Comparison of ENCODE assay signal across 8 cellular contexts in genomic region chr5:2496126-2496525, GRCh38.
"Had no signal": no experiment of that assay in that cellular context is flagged by ENCODE, and none has a peak within 500 bp of the region (broad histone marks: within the 10 kb centered on the region; RNA-seq: fewer than 3 reads in every experiment).

No MANE protein-coding gene starts in this region.

- H2AFZ ChIP-seq: GM23338 had no signal

- H3K4me1 Mint-ChIP-seq: IgD-negative memory B cell had no signal

- H3K4me3 Mint-ChIP-seq: GM23338, H9, IgD-negative memory B cell had no signal

- H3K36me3 Mint-ChIP-seq: IgD-negative memory B cell had no signal

- H3K4me2 ChIP-seq: GM23338 had no signal

- H3K27ac Mint-ChIP-seq: GM23338, H9, IgD-negative memory B cell had no signal

- H3K27ac ChIP-seq: HL-60 had no signal

- H3K4me3 ChIP-seq: GM23338 had no signal

- DNase-seq: H9, HCEC 1CT had no signal

- FAIRE-seq: H1, H54, HTR-8/SVneo had no signal

- ATAC-seq: GM23338 had no signal

- H3K27me3 Mint-ChIP-seq: IgD-negative memory B cell had no signal
